Comparison of ENCODE assay signal across 9 cellular contexts in the genomic region with DNA sequence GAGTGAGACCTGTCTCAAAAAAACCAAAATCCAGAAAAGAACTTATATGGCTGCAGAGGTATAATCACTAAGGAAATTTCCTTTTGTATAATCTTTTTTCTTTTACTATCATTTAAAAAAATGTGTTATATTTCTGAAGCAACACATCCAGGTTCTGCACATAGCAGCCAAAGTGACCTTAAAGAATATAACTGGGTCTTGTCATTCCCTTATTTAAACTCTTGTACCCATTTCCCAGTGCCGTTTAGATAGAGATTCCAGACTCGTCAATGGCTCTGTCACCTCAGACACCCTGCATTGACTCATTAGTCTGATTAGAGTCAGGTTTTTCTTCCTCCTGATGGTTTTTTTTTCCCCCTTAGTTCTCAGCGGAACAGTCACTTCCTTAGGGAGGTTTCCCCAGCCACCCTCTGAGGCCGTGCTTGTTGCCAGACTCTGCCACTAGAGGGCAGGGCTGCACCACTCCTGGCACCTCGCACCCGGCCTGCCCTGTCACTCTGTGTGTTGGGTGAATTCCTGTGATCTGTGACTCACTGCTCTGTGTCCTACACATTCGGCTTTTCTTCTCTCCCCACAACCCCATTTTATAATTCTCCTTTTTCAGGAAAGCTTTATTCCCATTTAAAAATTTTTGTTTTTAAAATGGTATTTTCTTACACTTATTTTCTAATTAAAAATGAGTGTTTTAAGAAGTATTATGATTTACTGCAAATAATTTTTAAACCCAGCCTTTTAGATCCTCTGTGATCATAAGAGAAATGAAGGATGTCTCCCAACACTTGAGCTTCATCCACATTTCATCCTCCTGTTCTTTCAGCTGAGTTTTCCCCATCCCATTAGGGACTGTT. TPM values are rescaled to one million over a fixed set of nuclear protein-coding genes. Genes with fewer than 3 reads are reported as not detected.
DNase-seq lines count a peak whose midpoint lies in the region; ATAC-seq, FAIRE-seq and TF ChIP-seq lines count a peak whose summit lies in the region.
"Had no signal": no experiment of that assay in that cellular context is flagged by ENCODE, and none has a peak within 500 bp of the region (broad histone marks: within the 10 kb centered on the region; RNA-seq: fewer than 3 reads in every experiment).

No MANE protein-coding gene starts in this region.

- TF ChIP-seq POLR2A in thyroid gland (IDR thresholded peaks at IDR 0.05): no peak

- H3K79me2 ChIP-seq in Karpas-422 (ENCODE audit: low read length): peaks cover 49% of the 10 kb centered on the region

- H3K27me3 ChIP-seq in Karpas-422 (ENCODE audit: low read length) (no peaks in the 10 kb centered on the region), pancreas (no peaks in the 10 kb centered on the region), thyroid gland (no peaks in the 10 kb centered on the region)

- H3K9ac ChIP-seq in Karpas-422 (ENCODE audit: low read length): no peak overlapping the region

- DNase-seq in G401 (ENCODE audit: low spot score): peak; percentile 84
- DNase-seq in Karpas-422: peak; percentile 90
- peak; percentile 98 for DNase-seq in activated naive CD4-positive, alpha-beta T cell treated with anti-CD3 and anti-CD28 coated beads for 36 hours
- DNase-seq in globus pallidus (ENCODE audit: low spot score): peak; percentile 79
- DNase-seq in pancreas: peak; percentile 73 to 95 (median 90)
- DNase-seq in thyroid gland: peak; percentile 86 to 91

- H3K4me3 ChIP-seq in Karpas-422 (ENCODE audit: low read length): no peak overlapping the region
- H3K4me3 ChIP-seq in pancreas: no peak overlapping the region
- H3K4me3 ChIP-seq in thyroid gland (replicated peaks in 1 of 3): no peak overlapping the region

- H3K36me3 ChIP-seq in Karpas-422 (ENCODE audit: insufficient read depth, low read length): peaks cover 28% of the 10 kb centered on the region
- H3K36me3 ChIP-seq in pancreas: peaks cover 0 to 12% (median 4%) of the 10 kb centered on the region in 3 donors
- H3K36me3 ChIP-seq in thyroid gland: peaks cover 0 to 2% of the 10 kb centered on the region in 2 donors

- H3K4me3 Mint-ChIP-seq in activated naive CD4-positive, alpha-beta T cell treated with anti-CD3 and anti-CD28 coated beads for 36 hours: no peak overlapping the region

- H3K27me3 Mint-ChIP-seq in activated naive CD4-positive, alpha-beta T cell treated with anti-CD3 and anti-CD28 coated beads for 36 hours (ENCODE audit: low read depth): no peaks in the 10 kb centered on the region

- TF ChIP-seq CTCF in pancreas (IDR thresholded peaks at IDR 0.05) (peak; percentile 90 to 98 (median 94)), thyroid gland (IDR thresholded peaks at IDR 0.05) (peak; percentile 87 to 99 (median 96))

- WGBS in pancreas, 2 donors: 1 to 2% methylated on average over 7 of the region's 7 CpGs
- 9% methylated on average over 7 of the region's 7 CpGs for WGBS in thyroid gland, 2 donors

- H3K36me3 Mint-ChIP-seq in activated naive CD4-positive, alpha-beta T cell treated with anti-CD3 and anti-CD28 coated beads for 36 hours (ENCODE audit: low read depth): peaks cover 27% of the 10 kb centered on the region

- H3K4me1 Mint-ChIP-seq in activated naive CD4-positive, alpha-beta T cell treated with anti-CD3 and anti-CD28 coated beads for 36 hours (ENCODE audit: low read depth): peaks cover 17% of the 10 kb centered on the region

- intact Hi-C loops in activated naive CD4-positive, alpha-beta T cell treated with anti-CD3 and anti-CD28 coated beads for 36 hours (cut with micrococcal nuclease): loop anchor here (1.0 to 5.0 kb wide), 12 partner anchors 21 to 776 kb away; partner anchors contain the start of genes HTT, HTT-AS and LRPAP1
- intact Hi-C loops in pancreas (cut with DNase I) (no loop called here), thyroid gland (cut with DNase I) (no loop called here)

- CTCF ChIA-PET in activated naive CD4-positive, alpha-beta T cell treated with anti-CD3 and anti-CD28 coated beads for 36 hours (lab: Charles Lee): interaction anchor here (0.6 to 3.9 kb wide), 17 partner anchors 9 to 374 kb away, joined by 3 to 13 read pairs (median 3); partner anchors contain the start of gene HGFAC

- peak; percentile 70 for FAIRE-seq in pancreas (lab: Jason Lieb, UNC)

- H3K9me3 Mint-ChIP-seq in activated naive CD4-positive, alpha-beta T cell treated with anti-CD3 and anti-CD28 coated beads for 36 hours: no peaks in the 10 kb centered on the region

- peak overlapping the region; percentile 34 for H3K27ac Mint-ChIP-seq in activated naive CD4-positive, alpha-beta T cell treated with anti-CD3 and anti-CD28 coated beads for 36 hours

- ATAC-seq in GM21786 (IDR thresholded peaks at IDR 0.05; ENCODE audit: unreplicated experiment) (peak; percentile 96), SK-N-SH treated with all-trans-retinoic acid at 6 μM for 48 hours (peak; percentile 99), pancreas (peak; percentile 99 to 100 (median 100))

- H3K27ac ChIP-seq in Karpas-422 (ENCODE audit: low read length) (no peak overlapping the region), pancreas (peak overlapping the region in 1 of 4 donors; percentile 19), thyroid gland (peak overlapping the region; percentile 48 to 82 (median 75))

- peaks cover 2% of the 10 kb centered on the region; the same call in 1 of the 2 replicates for H3K4me1 ChIP-seq in Karpas-422 (ENCODE audit: low read length)
- peaks cover 0 to 4% (median 4%) of the 10 kb centered on the region in 3 donors for H3K4me1 ChIP-seq in pancreas
- peaks cover 21 to 41% of the 10 kb centered on the region in 2 donors for H3K4me1 ChIP-seq in thyroid gland

- H3K4me2 ChIP-seq in Karpas-422 (ENCODE audit: low read depth, low read length, poor library complexity, severe bottlenecking): no peak overlapping the region

- no peak overlapping the region for H2AFZ ChIP-seq in Karpas-422 (ENCODE audit: low read length)

- no peaks in the 10 kb centered on the region for H3K9me3 ChIP-seq in Karpas-422 (ENCODE audit: low read length)
- no peaks in the 10 kb centered on the region for H3K9me3 ChIP-seq in pancreas
- no peaks in the 10 kb centered on the region for H3K9me3 ChIP-seq in thyroid gland

- peaks cover 15% of the 10 kb centered on the region for H4K20me1 ChIP-seq in Karpas-422 (ENCODE audit: insufficient read depth, low read depth, low read length)

- in situ Hi-C loops in G401 (cut with HindIII; ENCODE audit: low sequenced_read_pairs): no loop called here

- H3K9me2 ChIP-seq in Karpas-422 (replicated peaks; ENCODE audit: insufficient read depth, low read length): no peaks in the 10 kb centered on the region

TF ChIP-seq in SK-N-SH treated with all-trans-retinoic acid at 6 μM for 48 hours, 23 proteins besides CTCF, POLR2A, EP300 and RAD21 (continues in another document):
- TF ChIP-seq, protein P1, sequence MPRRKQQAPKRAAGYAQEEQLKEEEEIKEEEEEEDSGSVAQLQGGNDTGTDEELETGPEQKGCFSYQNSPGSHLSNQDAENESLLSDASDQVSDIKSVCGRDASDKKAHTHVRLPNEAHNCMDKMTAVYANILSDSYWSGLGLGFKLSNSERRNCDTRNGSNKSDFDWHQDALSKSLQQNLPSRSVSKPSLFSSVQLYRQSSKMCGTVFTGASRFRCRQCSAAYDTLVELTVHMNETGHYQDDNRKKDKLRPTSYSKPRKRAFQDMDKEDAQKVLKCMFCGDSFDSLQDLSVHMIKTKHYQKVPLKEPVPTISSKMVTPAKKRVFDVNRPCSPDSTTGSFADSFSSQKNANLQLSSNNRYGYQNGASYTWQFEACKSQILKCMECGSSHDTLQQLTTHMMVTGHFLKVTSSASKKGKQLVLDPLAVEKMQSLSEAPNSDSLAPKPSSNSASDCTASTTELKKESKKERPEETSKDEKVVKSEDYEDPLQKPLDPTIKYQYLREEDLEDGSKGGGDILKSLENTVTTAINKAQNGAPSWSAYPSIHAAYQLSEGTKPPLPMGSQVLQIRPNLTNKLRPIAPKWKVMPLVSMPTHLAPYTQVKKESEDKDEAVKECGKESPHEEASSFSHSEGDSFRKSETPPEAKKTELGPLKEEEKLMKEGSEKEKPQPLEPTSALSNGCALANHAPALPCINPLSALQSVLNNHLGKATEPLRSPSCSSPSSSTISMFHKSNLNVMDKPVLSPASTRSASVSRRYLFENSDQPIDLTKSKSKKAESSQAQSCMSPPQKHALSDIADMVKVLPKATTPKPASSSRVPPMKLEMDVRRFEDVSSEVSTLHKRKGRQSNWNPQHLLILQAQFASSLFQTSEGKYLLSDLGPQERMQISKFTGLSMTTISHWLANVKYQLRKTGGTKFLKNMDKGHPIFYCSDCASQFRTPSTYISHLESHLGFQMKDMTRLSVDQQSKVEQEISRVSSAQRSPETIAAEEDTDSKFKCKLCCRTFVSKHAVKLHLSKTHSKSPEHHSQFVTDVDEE (CRISPR knock-in tag; IDR thresholded peaks at IDR 0.05): no peak
- TF ChIP-seq RARB (CRISPR knock-in tag; IDR thresholded peaks at IDR 0.05): no peak
- no peak for TF ChIP-seq PATZ1 (CRISPR knock-in tag; IDR thresholded peaks at IDR 0.05; ENCODE audit: borderline replicate concordance)
- no peak for TF ChIP-seq TCF4 (CRISPR knock-in tag; IDR thresholded peaks at IDR 0.05; ENCODE audit: borderline replicate concordance)
- TF ChIP-seq SNAI2 (CRISPR knock-in tag; IDR thresholded peaks at IDR 0.05): no peak
- no peak for TF ChIP-seq OSR1 (CRISPR knock-in tag; IDR thresholded peaks at IDR 0.05)
- TF ChIP-seq TOX (CRISPR knock-in tag; IDR thresholded peaks at IDR 0.05; ENCODE audit: borderline replicate concordance): no peak

RNA-seq across cellular contexts. Expression of gene HTT, which starts 32.1 kb away (rescaled TPM):
- total RNA-seq in G401 (2014; rRNA removed; shearing (Covaris generic)): 52.6 and 96.4 TPM in 2 replicates
- 24.8 and 48.7 TPM in 2 replicates for total RNA-seq in Karpas-422 (2014; rRNA removed; shearing (Covaris generic); ENCODE audit: low replicate concordance)
- total RNA-seq in activated naive CD4-positive, alpha-beta T cell treated with anti-CD3 and anti-CD28 coated beads for 36 hours: 10 to 100 TPM; 91.6 to 94.1 TPM
- total RNA-seq in pancreas (10 to 100 TPM; 32.5 to 55.2 (median 42.7) TPM), thyroid gland (100 to 1,000 TPM in 1 of 4 donors, 10 to 100 TPM in 3; 49.6 to 155 (median 83.1) TPM)
- 10 to 100 TPM; 23.1 to 52.8 TPM for polyA plus RNA-seq in pancreas

RNA-seq across cellular contexts. Expression of gene HTT-AS, which starts 32.2 kb away (rescaled TPM):
- not detected in 2 replicates for total RNA-seq in G401 (2014; rRNA removed; shearing (Covaris generic))
- total RNA-seq in Karpas-422 (2014; rRNA removed; shearing (Covaris generic); ENCODE audit: low replicate concordance): not detected in 2 replicates
- not detected for total RNA-seq in activated naive CD4-positive, alpha-beta T cell treated with anti-CD3 and anti-CD28 coated beads for 36 hours
- not detected for total RNA-seq in pancreas
- polyA plus RNA-seq in pancreas: not detected
- total RNA-seq in thyroid gland: not detected
- total RNA-seq: urinary bladder had no signal
- polyA plus RNA-seq: urinary bladder had no signal
